9 cellular contexts compared by ENCODE assay signal in genomic region chr7:87058739-87059524, GRCh38. TPM values are rescaled to one million over a fixed set of nuclear protein-coding genes. Genes with fewer than 3 reads are reported as not detected.
A peak's percentile ranks its signal among the peaks of the same experiment; 100 is the strongest.
DNase-seq lines count a peak whose midpoint lies in the region; ATAC-seq and TF ChIP-seq lines count a peak whose summit lies in the region.
"Had no signal": no experiment of that assay in that cellular context is flagged by ENCODE, and none has a peak within 500 bp of the region (broad histone marks: within the 10 kb centered on the region; RNA-seq: fewer than 3 reads in every experiment).

No MANE protein-coding gene starts in this region.

- ATAC-seq in activated CD8-positive, alpha-beta T cell treated with anti-CD3 and anti-CD28 coated beads for 36 hours, result peak; percentile 42

- no peak for TF ChIP-seq POLR2A in NB4 (IDR thresholded peaks at IDR 0.05; ENCODE audit: extremely low read depth, insufficient read length)

- peaks cover 13% of the 10 kb centered on the region for H3K4me1 Mint-ChIP-seq in activated CD8-positive, alpha-beta T cell treated with anti-CD3 and anti-CD28 coated beads for 36 hours (ENCODE audit: low read depth)
- H3K4me1 Mint-ChIP-seq in neural progenitor cell, result peaks cover 9% of the 10 kb centered on the region

- H3K36me3 ChIP-seq in HAP-1 (replicated peaks) (no peaks in the 10 kb centered on the region), neural progenitor cell (no peaks in the 10 kb centered on the region)
- H3K36me3 ChIP-seq: neutrophil had no signal

- in situ Hi-C loops in HAP-1 (cut with MboI; ENCODE audit: low sequenced_read_pairs) (loop anchor here (25.0 kb wide), 1 partner anchor 178 kb away; no protein-coding TSS in a partner anchor), GM13977 (cut with MboI; ENCODE audit: low pct_unique_long_range_greater_than_20kb, low sequenced_read_pairs, unreplicated experiment) (loop anchor here (10.0 kb wide), 1 partner anchor 124 kb away; no protein-coding TSS in a partner anchor)

- peaks cover 19% of the 10 kb centered on the region for H3F3A ChIP-seq in neural progenitor cell (ENCODE audit: low read depth)

- no peaks in the 10 kb centered on the region for H3K79me2 ChIP-seq in neural progenitor cell (ENCODE audit: low read depth)

- H3K27me3 Mint-ChIP-seq in activated CD8-positive, alpha-beta T cell treated with anti-CD3 and anti-CD28 coated beads for 36 hours, result peaks cover 17% of the 10 kb centered on the region
- H3K27me3 Mint-ChIP-seq in neural progenitor cell (ENCODE audit: insufficient read depth, low read depth), result peaks cover 5% of the 10 kb centered on the region

- peak overlapping the region; percentile 99 for H2AFZ ChIP-seq in neural progenitor cell (replicated peaks)

- H3K4me3 ChIP-seq in HAP-1 (peak overlapping the region; percentile 33), NB4 (ENCODE audit: low read depth, low read length) (no peak overlapping the region), fibroblast of villous mesenchyme (ENCODE audit: low read depth, low read length) (peak overlapping the region; percentile 47), neural progenitor cell (peak overlapping the region; percentile 99)

- no peak overlapping the region for H3K9ac ChIP-seq in neural progenitor cell

- H3K9me3 ChIP-seq in HAP-1 (no peaks in the 10 kb centered on the region), neural progenitor cell (ENCODE audit: low read depth) (no peaks in the 10 kb centered on the region)
- H3K9me3 ChIP-seq: neutrophil had no signal

- TF ChIP-seq CTCF in NB4 (IDR thresholded peaks at IDR 0.05; ENCODE audit: low read depth, low read length), result no peak
- no peak for TF ChIP-seq CTCF in activated CD8-positive, alpha-beta T cell treated with anti-CD3 and anti-CD28 coated beads for 36 hours (IDR thresholded peaks at IDR 0.05)
- no peak for TF ChIP-seq CTCF in fibroblast of villous mesenchyme (IDR thresholded peaks at IDR 0.05; ENCODE audit: insufficient read depth, low read depth, low read length)
- no peak for TF ChIP-seq CTCF in neural progenitor cell (IDR thresholded peaks at IDR 0.05)
- no peak for TF ChIP-seq CTCF in GM13977 (IDR thresholded peaks at IDR 0.05; ENCODE audit: extremely low read depth, insufficient read depth, missing control alignments)

- no peak overlapping the region for H3K27ac ChIP-seq in neural progenitor cell
- H3K27ac ChIP-seq: neutrophil had no signal

- intact Hi-C loops in activated CD8-positive, alpha-beta T cell treated with anti-CD3 and anti-CD28 coated beads for 36 hours (cut with micrococcal nuclease), result loop anchor here (5.0 to 10.0 kb wide), 2 partner anchors 93 to 166 kb away; partner anchors contain the start of gene DMTF1

- H3K27ac Mint-ChIP-seq in activated CD8-positive, alpha-beta T cell treated with anti-CD3 and anti-CD28 coated beads for 36 hours, result no peak overlapping the region
- H3K27ac Mint-ChIP-seq in neural progenitor cell, result no peak overlapping the region

- no peaks in the 10 kb centered on the region for H3K36me3 Mint-ChIP-seq in activated CD8-positive, alpha-beta T cell treated with anti-CD3 and anti-CD28 coated beads for 36 hours (ENCODE audit: low read depth)
- H3K36me3 Mint-ChIP-seq in neural progenitor cell, result no peaks in the 10 kb centered on the region

- peak; percentile 51 for DNase-seq in NCI-H2196 (lab: John Stamatoyannopoulos, UW; ENCODE audit: unreplicated experiment)
- DNase-seq in NCI-H2196 treated with DMSO at 0.1 percent for 48 hours (lab: John Stamatoyannopoulos, UW; ENCODE audit: unreplicated experiment), result no peak
- no peak for DNase-seq in HAP-1 (ENCODE audit: low spot score in 2 of 2)
- DNase-seq in NB4 (ENCODE audit: low read depth), result peak; percentile 15
- DNase-seq in activated CD8-positive, alpha-beta T cell treated with anti-CD3 and anti-CD28 coated beads for 36 hours, result peak; percentile 21
- DNase-seq in fibroblast of villous mesenchyme (ENCODE audit: low read depth), result no peak
- peak; percentile 31 for DNase-seq in neural progenitor cell (ENCODE audit: low spot score)
- DNase-seq in GM13977 (ENCODE audit: low spot score), result no peak

- H3K4me3 Mint-ChIP-seq in activated CD8-positive, alpha-beta T cell treated with anti-CD3 and anti-CD28 coated beads for 36 hours, result peak overlapping the region; percentile 73
- H3K4me3 Mint-ChIP-seq in neural progenitor cell, result peak overlapping the region; percentile 89

- H4K20me1 ChIP-seq in neural progenitor cell (ENCODE audit: low read depth), result no peaks in the 10 kb centered on the region

- H3K4me1 ChIP-seq in HAP-1 (no peaks in the 10 kb centered on the region), neural progenitor cell (peaks cover 6% of the 10 kb centered on the region)

- peak overlapping the region; percentile 100 for H3K4me2 ChIP-seq in neural progenitor cell

- H3K9me3 Mint-ChIP-seq in activated CD8-positive, alpha-beta T cell treated with anti-CD3 and anti-CD28 coated beads for 36 hours, result no peaks in the 10 kb centered on the region
- no peaks in the 10 kb centered on the region for H3K9me3 Mint-ChIP-seq in neural progenitor cell

- CTCF ChIA-PET in activated CD8-positive, alpha-beta T cell treated with anti-CD3 and anti-CD28 coated beads for 36 hours (lab: Charles Lee), result interaction anchor here (0.8 to 2.4 kb wide), 13 partner anchors 16 to 178 kb away, joined by 3 to 21 read pairs (median 4); partner anchors contain the start of genes DMTF1 and TMEM243

- peaks cover 4% of the 10 kb centered on the region; the same call in 1 of the 2 replicates for H3K27me3 ChIP-seq in HAP-1 (ENCODE audit: low read depth)
- peaks cover 19% of the 10 kb centered on the region for H3K27me3 ChIP-seq in neural progenitor cell

- POLR2A ChIA-PET in activated CD8-positive, alpha-beta T cell treated with anti-CD3 and anti-CD28 coated beads for 36 hours (lab: Charles Lee), result interaction anchor here (0.7 to 1.4 kb wide), 2 partner anchors 89 to 92 kb away, joined by 3 to 4 read pairs; no protein-coding TSS in a partner anchor

RNA-seq across cellular contexts. Expression of gene ELAPOR2, which starts 0.5 kb away (rescaled TPM):
- total RNA-seq in activated CD8-positive, alpha-beta T cell treated with anti-CD3 and anti-CD28 coated beads for 36 hours, result 1 to 10 TPM; 2.8 to 3.1 TPM
- total RNA-seq in fibroblast of villous mesenchyme, result 1.7 and 8.4 TPM in 2 replicates
- 80.2 and 80.4 TPM in 2 replicates for total RNA-seq in neural progenitor cell (ENCODE audit: low replicate concordance)

Comparison
In these comparisons a context has a peak if more than half of its experiments do, and no peak if none do; other contexts are left out.
1. DNase-seq: peak in NCI-H2196 (single experiment), NB4 (single experiment), activated CD8-positive, alpha-beta T cell treated with anti-CD3 and anti-CD28 coated beads for 36 hours (single experiment) and neural progenitor cell (single experiment); none in NCI-H2196 treated with DMSO at 0.1 percent for 48 hours (single experiment), HAP-1 (0 of 2), fibroblast of villous mesenchyme (single experiment) and GM13977 (single experiment).